Comparison of ENCODE assay signal across 8 cellular contexts in genomic region chr2:66428986-66429612, GRCh38. TPM values are rescaled to one million over a fixed set of nuclear protein-coding genes. Genes with fewer than 3 reads are reported as not detected.
DNase-seq lines count a peak whose midpoint lies in the region; ATAC-seq, FAIRE-seq and TF ChIP-seq lines count a peak whose summit lies in the region.

No MANE protein-coding gene starts in this region.

- no peak for TF ChIP-seq POLR2A in HepG2 (IDR thresholded peaks at IDR 0.05; ENCODE audit: insufficient read depth in 1 of 2, low read depth in 2 of 2, low read length in 2 of 2)

- H3K4me1 ChIP-seq in Caco-2 (peaks cover 25% of the 10 kb centered on the region), HepG2 (ENCODE audit: insufficient read depth, low read length) (peaks cover 22% of the 10 kb centered on the region)

- BruUV-seq in Caco-2 (replicated peaks; lab: Mats Ljungman, UMichigan) (no TSS peak), HepG2 (replicated peaks; lab: Mats Ljungman, UMichigan) (no TSS peak)

- H3K4me1 Mint-ChIP-seq in Caco-2 (ENCODE audit: low read depth, unreplicated experiment) (peaks cover 16% of the 10 kb centered on the region), T-cell (peaks cover 16 to 17% (median 17%) of the 10 kb centered on the region in 3 donors)

- H3K4me3 Mint-ChIP-seq in Caco-2 (ENCODE audit: unreplicated experiment) (no peak overlapping the region), T-cell (no peak overlapping the region)

- POLR2A ChIA-PET in Caco-2 (lab: Charles Lee) (no interaction called here), HepG2 (lab: Yijun Ruan, JAX) (no interaction called here), T-cell (lab: Charles Lee) (no interaction called here)

- no peaks in the 10 kb centered on the region for H4K20me1 ChIP-seq in HepG2 (ENCODE audit: insufficient read depth, low read length)

- H3K36me3 Mint-ChIP-seq in Caco-2 (ENCODE audit: insufficient read depth, unreplicated experiment), result peaks cover under 1% of the 10 kb centered on the region
- no peaks in the 10 kb centered on the region for H3K36me3 Mint-ChIP-seq in T-cell

- H3K27ac ChIP-seq in HepG2 (ENCODE audit: extremely low read length, insufficient read depth, low read length), result no peak overlapping the region

- in situ Hi-C loops in HepG2 (cut with HindIII; ENCODE audit: extremely low pct_ligation_motif_present, low pct_unique_long_range_greater_than_20kb), result loop anchor here (25.0 kb wide), 4 partner anchors 783 to 1608 kb away; no protein-coding TSS in a partner anchor

- peak; percentile 59; the same call in 1 of the 2 replicates for TF ChIP-seq RAD21 in HepG2 (CRISPR knock-in tag; IDR thresholded peaks at IDR 0.05)

- H3K27me3 ChIP-seq in Caco-2 (replicated peaks; ENCODE audit: control insufficient read depth, insufficient read depth, low read length) (no peaks in the 10 kb centered on the region), H7 (ENCODE audit: control insufficient read depth, insufficient read depth, low read length) (peaks cover 98% of the 10 kb centered on the region), HepG2 (ENCODE audit: control insufficient read depth in 1 of 2, insufficient read depth in 2 of 2, low read length in 2 of 2) (peaks cover 5 to 36% of the 10 kb centered on the region in 2 experiments)

- TF ChIP-seq EP300 in HepG2 (IDR thresholded peaks at IDR 0.05; ENCODE audit: low read depth in 2 of 2, low read length in 2 of 2) (no peak), HepG2 (CRISPR knock-in tag; IDR thresholded peaks at IDR 0.05; ENCODE audit: borderline replicate concordance) (no peak)

- H3K27me3 Mint-ChIP-seq in Caco-2 (ENCODE audit: insufficient read depth, unreplicated experiment) (no peaks in the 10 kb centered on the region), T-cell (peaks cover 55 to 72% of the 10 kb centered on the region in 2 donors)

- H3K79me2 ChIP-seq in HepG2 (ENCODE audit: insufficient read depth, low read length), result no peaks in the 10 kb centered on the region

- peak; percentile 86 to 92 for TF ChIP-seq CTCF in Caco-2 (IDR thresholded peaks at IDR 0.05; ENCODE audit: insufficient read depth in 1 of 2, low read depth in 1 of 2, low read length in 1 of 2, severe bottlenecking in 1 of 2, unreplicated experiment in 1 of 2)
- TF ChIP-seq CTCF in HepG2 (CRISPR knock-in tag; IDR thresholded peaks at IDR 0.05), result peak; percentile 87

- FAIRE-seq in HepG2 (lab: Jason Lieb, UNC), result peak; percentile 90

- intact Hi-C loops in Caco-2 (cut with micrococcal nuclease; ENCODE audit: unreplicated experiment), result loop anchor here (1.0 to 10.0 kb wide), 6 partner anchors 146 to 1413 kb away; no protein-coding TSS in a partner anchor
- intact Hi-C loops in HepG2 (cut with micrococcal nuclease; ENCODE audit: unreplicated experiment), result loop anchor here (1.0 to 10.0 kb wide), 8 partner anchors 146 to 1602 kb away; no protein-coding TSS in a partner anchor

- H3K36me3 ChIP-seq in Caco-2 (ENCODE audit: control insufficient read depth, insufficient read depth, low read length), result no peaks in the 10 kb centered on the region
- no peaks in the 10 kb centered on the region for H3K36me3 ChIP-seq in H7 (replicated peaks; ENCODE audit: control insufficient read depth, insufficient read depth, low read length)
- no peaks in the 10 kb centered on the region for H3K36me3 ChIP-seq in HepG2 (replicated peaks in 1 of 2; ENCODE audit: control insufficient read depth in 1 of 2, insufficient read depth in 2 of 2, low read length in 2 of 2)

- H3K9me3 ChIP-seq in Caco-2, result no peaks in the 10 kb centered on the region
- no peaks in the 10 kb centered on the region for H3K9me3 ChIP-seq in HepG2 (ENCODE audit: low read length)

- 18% methylated on average over 5 of the region's 5 CpGs for WGBS in HepG2 (ENCODE audit: low lambda C conversion rate)

- CTCF ChIA-PET in Caco-2 (lab: Charles Lee) (interaction anchor here (0.6 to 3.3 kb wide), 12 partner anchors 16 to 807 kb away, joined by 3 to 19 read pairs (median 4); no protein-coding TSS in a partner anchor), HepG2 (lab: Yijun Ruan, JAX; ENCODE audit: low intra/inter-chr PET ratio, low total read pairs) (interaction anchor here (1.2 to 4.0 kb wide), 2 partner anchors 147 to 786 kb away, joined by 3 to 23 read pairs; no protein-coding TSS in a partner anchor), T-cell (lab: Charles Lee) (no interaction called here)

- ATAC-seq in HepG2 (no peak), HG02852 (IDR thresholded peaks at IDR 0.05; ENCODE audit: unreplicated experiment) (no peak), T-cell (replicated peaks in 1 of 4) (no peak)

- H3K9me3 Mint-ChIP-seq in Caco-2 (ENCODE audit: unreplicated experiment) (no peaks in the 10 kb centered on the region), T-cell (peaks cover 0 to 2% (median 0%) of the 10 kb centered on the region in 3 donors)

- no peak overlapping the region for H3K4me3 ChIP-seq in Caco-2 (ENCODE audit: low read depth, low read length)
- no peak overlapping the region for H3K4me3 ChIP-seq in H7 (ENCODE audit: insufficient read depth, low read depth, low read length)
- no peak overlapping the region for H3K4me3 ChIP-seq in HepG2 (replicated peaks in 1 of 3; ENCODE audit: insufficient read depth in 1 of 3, low read depth in 2 of 3, low read length in 3 of 3)

- no peak overlapping the region for H3K9ac ChIP-seq in HepG2 (ENCODE audit: insufficient read depth, low read depth, low read length)

- no peak overlapping the region for H3K27ac Mint-ChIP-seq in Caco-2 (ENCODE audit: unreplicated experiment)
- no peak overlapping the region for H3K27ac Mint-ChIP-seq in T-cell

- DNase-seq in Caco-2, result peak in 1 of 2 experiments; percentile 56
- peak; percentile 62 for DNase-seq in H7
- DNase-seq in NCI-H2171 treated with DMSO at 0.1 percent for 48 hours (lab: John Stamatoyannopoulos, UW), result peak; percentile 49
- peak; percentile 69 for DNase-seq in astrocyte of the hippocampus (ENCODE audit: low read depth, low spot score)
- DNase-seq in HepG2 (ENCODE audit: low spot score), result peak; percentile 61
- no peak for DNase-seq in T-cell
- DNase-seq in HuH-7.5 (ENCODE audit: low spot score), result no peak

- H3K4me2 ChIP-seq in HepG2 (ENCODE audit: low read depth, low read length), result no peak overlapping the region

- H2AFZ ChIP-seq in HepG2 (ENCODE audit: low read length), result no peak overlapping the region

TF ChIP-seq in HepG2, 621 proteins besides CTCF, POLR2A, EP300 and RAD21 (continues in another document):
- peak; percentile 78; the same call in 1 of the 2 replicates for TF ChIP-seq ARID3A (IDR thresholded peaks at IDR 0.05; ENCODE audit: low read depth, low read length)
- TF ChIP-seq RFX3 (CRISPR knock-in tag; IDR thresholded peaks at IDR 0.05), result no peak
- 0 out of 2 replicates have a peak, but pooled peaks have one; percentile 39 for TF ChIP-seq ZSCAN9 (CRISPR knock-in tag; IDR thresholded peaks at IDR 0.05; ENCODE audit: borderline replicate concordance)
- TF ChIP-seq ZFP36L2 (CRISPR knock-in tag; IDR thresholded peaks at IDR 0.05), result no peak
- TF ChIP-seq MIXL1 (CRISPR knock-in tag; IDR thresholded peaks at IDR 0.05), result peak; percentile 46; the same call in 1 of the 2 replicates
- no peak for TF ChIP-seq GFI1 (CRISPR knock-in tag; IDR thresholded peaks at IDR 0.05; ENCODE audit: borderline replicate concordance)
- TF ChIP-seq ATF1 (CRISPR knock-in tag; IDR thresholded peaks at IDR 0.05), result peak; percentile 28; the same call in 1 of the 2 replicates

RNA-seq across cellular contexts. Expression of gene MEIS1, which starts 5.8 kb away (rescaled TPM):
- total RNA-seq in Caco-2 (2022) (7.4 and 10.5 TPM in 2 replicates), HepG2 (2016; rRNA removed; fragmentation: Illumina TruSeq; extraction: Trizol) (4.5 and 6.0 TPM in 2 replicates), T-cell (1 to 10 TPM in 2 of 5 donors, under 1 TPM in 3; 0.32 to 3.4 (median 0.90) TPM)
- total RNA-seq in H7 (2014; rRNA removed; shearing (Covaris generic)), result 0.15 and 0.28 TPM in 2 replicates
- 0.88 and 1.3 TPM in 2 replicates for total RNA-seq in HepG2 (2016; cell fraction: cytosol; rRNA removed; fragmentation: Illumina TruSeq; extraction: Trizol; ENCODE audit: low read depth)
- total RNA-seq in HepG2 (2016; cell fraction: insoluble cytoplasmic fraction; rRNA removed; fragmentation: Illumina TruSeq; extraction: Trizol), result 4.4 and 6.6 TPM in 2 replicates
- 2.1 and 4.3 TPM in 2 replicates for total RNA-seq in HepG2 (2016; cell fraction: membrane; rRNA removed; fragmentation: Illumina TruSeq; extraction: Trizol)
- total RNA-seq in HepG2 (2016; cell fraction: nucleus; rRNA removed; fragmentation: Illumina TruSeq; extraction: Trizol), result 11.1 and 12.8 TPM in 2 replicates
- polyA plus RNA-seq in HepG2 (2011; rRNA removed), result 2.6 and 3.8 TPM in 2 replicates
- polyA plus RNA-seq in HepG2 (2011; cell fraction: cytosol; rRNA removed), result 1.2 and 2.1 TPM in 2 replicates
- polyA plus RNA-seq in HepG2 (2011; cell fraction: nucleus; rRNA removed), result 3.6 and 3.7 TPM in 2 replicates
- 1.7 and 2.9 TPM in 2 replicates for polyA plus RNA-seq in HepG2 (2012)
- 0.16 and 0.49 TPM in 2 replicates for polyA plus RNA-seq in HepG2 (2016; cell fraction: cytosol; fragmentation: Illumina TruSeq; extraction: Trizol; ENCODE audit: low read depth)
- 4.1 and 4.2 TPM in 2 replicates for polyA plus RNA-seq in HepG2 (2016; cell fraction: insoluble cytoplasmic fraction; fragmentation: Illumina TruSeq; extraction: Trizol; ENCODE audit: low read depth)
- polyA plus RNA-seq in HepG2 (2016; cell fraction: membrane; fragmentation: Illumina TruSeq; extraction: Trizol; ENCODE audit: low read depth), result 1.0 and 1.1 TPM in 2 replicates
- 4.8 and 9.7 TPM in 2 replicates for polyA plus RNA-seq in HepG2 (2016; cell fraction: nucleus; fragmentation: Illumina TruSeq; extraction: Trizol; ENCODE audit: insufficient read depth, low read depth)
- polyA minus RNA-seq in HepG2 (2011; rRNA and poly(A)+ RNA removed; ENCODE audit: low replicate concordance), result 6.9 and 19.7 TPM in 2 replicates
- polyA minus RNA-seq in HepG2 (2011; cell fraction: cytosol; rRNA and poly(A)+ RNA removed), result 4.3 and 5.7 TPM in 2 replicates
- 19.1 and 25.4 TPM in 2 replicates for polyA minus RNA-seq in HepG2 (2011; cell fraction: nucleus; rRNA and poly(A)+ RNA removed)

Comparison
In these comparisons a context has a peak if more than half of its experiments do, and no peak if none do; other contexts are left out.
1. DNase-seq: peak in H7 (single experiment), NCI-H2171 treated with DMSO at 0.1 percent for 48 hours (single experiment), astrocyte of the hippocampus (single experiment) and HepG2 (single experiment); none in T-cell (0 of 34) and HuH-7.5 (single experiment).
2. CTCF ChIA-PET loops: an anchor here in Caco-2 (0.6 to 3.3 kb wide) and HepG2 (1.2 to 4.0 kb wide); none called in T-cell.